ENCODE assay signal across 10 cellular contexts in the genomic region with DNA sequence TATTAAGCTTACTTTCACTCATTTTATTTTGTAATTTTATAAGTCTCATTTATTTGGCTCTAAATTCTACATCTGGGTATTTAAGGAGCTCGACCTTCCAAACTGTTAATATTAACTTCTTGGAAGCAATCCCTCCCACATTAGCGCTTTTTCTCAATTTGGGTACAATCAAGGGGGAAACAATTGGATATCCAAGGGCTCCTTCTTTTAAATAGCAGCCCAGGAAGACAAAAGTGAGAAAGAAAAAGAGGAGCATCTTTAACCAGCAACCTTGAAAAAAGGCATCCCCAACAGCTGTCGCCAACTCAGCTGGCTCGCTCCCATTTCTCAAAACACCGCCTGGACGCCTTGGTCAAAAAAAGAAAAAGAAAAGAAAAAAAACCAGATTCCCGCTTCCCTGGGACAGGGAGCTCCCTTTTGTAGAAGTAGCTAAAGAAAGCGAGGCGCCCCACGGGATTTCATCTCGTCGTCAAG. TPM values are rescaled to one million over a fixed set of nuclear protein-coding genes. Genes with fewer than 3 reads are reported as not detected.
A peak's percentile ranks its signal among the peaks of the same experiment; 100 is the strongest.
DNase-seq lines count a peak whose midpoint lies in the region; ATAC-seq and TF ChIP-seq lines count a peak whose summit lies in the region.
"Had no signal": no experiment of that assay in that cellular context is flagged by ENCODE, and none has a peak within 500 bp of the region (broad histone marks: within the 10 kb centered on the region; RNA-seq: fewer than 3 reads in every experiment).

No MANE protein-coding gene starts in this region.

- TF ChIP-seq POLR2A in gastrocnemius medialis (IDR thresholded peaks at IDR 0.05) = no peak

- H3K36me3 ChIP-seq in WERI-Rb-1 (no peaks in the 10 kb centered on the region), gastrocnemius medialis (no peaks in the 10 kb centered on the region)

- peak overlapping the region; percentile 75 for H3K27ac ChIP-seq in WERI-Rb-1
- peak overlapping the region; percentile 53 to 68 (median 63) for H3K27ac ChIP-seq in gastrocnemius medialis
- H3K27ac ChIP-seq: VCaP had no signal

- DNase-seq in GM12864 (ENCODE audit: low read depth) (no peak), WERI-Rb-1 (no peak), hepatic stellate cell (ENCODE audit: low spot score) (peak; percentile 52), gastrocnemius medialis (peak in 1 of 2 donors; percentile 12), SK-N-DZ (ENCODE audit: low spot score) (no peak), NCI-H1417 (lab: John Stamatoyannopoulos, UW) (no peak), glomerular visceral epithelial cell (ENCODE audit: extremely low spot score) (no peak), NK-92 (lab: John Stamatoyannopoulos, UW; ENCODE audit: unreplicated experiment) (no peak)

- TF ChIP-seq CTCF in GM12864 (IDR thresholded peaks at IDR 0.05; ENCODE audit: low read depth, low read length, missing control alignments) (no peak), WERI-Rb-1 (IDR thresholded peaks at IDR 0.05; ENCODE audit: low read depth, low read length) (no peak), gastrocnemius medialis (IDR thresholded peaks at IDR 0.05 in 4 of 5, conservative IDR thresholded peaks at IDR 0.05 in 1 of 5) (no peak)

- no peaks in the 10 kb centered on the region for H3K27me3 ChIP-seq in WERI-Rb-1 (ENCODE audit: insufficient read depth, low read depth, severe bottlenecking)
- H3K27me3 ChIP-seq in gastrocnemius medialis = peaks cover 30 to 46% (median 44%) of the 10 kb centered on the region in 3 donors

- in situ Hi-C loops in gastrocnemius medialis (cut with MboI; ENCODE audit: low sequenced_read_pairs in 4 of 4) = no loop called here

- peak in 1 of 2 donors; percentile 43 for ATAC-seq in gastrocnemius medialis
- ATAC-seq: HCT116 had no signal

- intact Hi-C loops in gastrocnemius medialis (cut with DNase I; ENCODE audit: low total_unique reads) = no loop called here

- H3K9me3 ChIP-seq in WERI-Rb-1 (ENCODE audit: severe bottlenecking) (no peaks in the 10 kb centered on the region), gastrocnemius medialis (no peaks in the 10 kb centered on the region)

- H3K4me3 ChIP-seq in GM12864 (ENCODE audit: low read depth, low read length) (peak overlapping the region; percentile 40), WERI-Rb-1 (ENCODE audit: low read depth, low read length) (peak overlapping the region; percentile 85), gastrocnemius medialis (peak overlapping the region; percentile 51 to 59 (median 55))

- H3K4me1 ChIP-seq in gastrocnemius medialis = no peaks in the 10 kb centered on the region

RNA-seq across cellular contexts. Expression of gene C3orf70, which starts 0.9 kb away (rescaled TPM):
- 1 to 10 TPM in 1 of 4 donors, under 1 TPM in 3; 0.42 to 1.1 (median 0.59) TPM for total RNA-seq in gastrocnemius medialis
- polyA plus RNA-seq in SK-N-DZ (2014; cell fraction: cytosol; rRNA removed) = 0.14 and 0.23 TPM in 2 replicates
- polyA plus RNA-seq in SK-N-DZ (2014; cell fraction: nucleus; rRNA removed) = 0.02 and 0.10 TPM in 2 replicates
